Comparison of ENCODE assay signal across 1 cellular context in genomic region chr16:87681990-87682570, GRCh38.
TF ChIP-seq lines count a peak whose summit lies in the region.

No MANE protein-coding gene starts in this region.

TF ChIP-seq in H1, 55 proteins besides CTCF, POLR2A, EP300 and RAD21:
- TF ChIP-seq BCL11A (IDR thresholded peaks at IDR 0.05; ENCODE audit: low read depth in 2 of 2, low read length in 2 of 2), result no peak
- 0 out of 2 replicates have a peak, but pooled peaks have one; percentile 8 for TF ChIP-seq CREB1 (IDR thresholded peaks at IDR 0.05)
- 0 out of 2 replicates have a peak, but pooled peaks have one; percentile 9 for TF ChIP-seq YY1 (IDR thresholded peaks at IDR 0.05; ENCODE audit: low read depth, low read length)
- TF ChIP-seq EZH2 (IDR thresholded peaks at IDR 0.05; ENCODE audit: low read depth, low read length, severe bottlenecking), result no peak
- peak; percentile 75; the same call in 1 of the 2 replicates for TF ChIP-seq GABPA (IDR thresholded peaks at IDR 0.05; ENCODE audit: borderline replicate concordance, insufficient read depth, low read length)
- TF ChIP-seq FOSL1 (IDR thresholded peaks at IDR 0.05; ENCODE audit: insufficient read depth, low read depth, low read length), result no peak
- TF ChIP-seq CHD1 (IDR thresholded peaks at IDR 0.05; ENCODE audit: low read depth, low read length), result no peak
- no peak for TF ChIP-seq CBX8 (IDR thresholded peaks at IDR 0.05; ENCODE audit: borderline replicate concordance, low read depth, low read length)
